8 cellular contexts compared by ENCODE assay signal in genomic region chr14:72893636-72894322, GRCh38. TPM values are rescaled to one million over a fixed set of nuclear protein-coding genes. Genes with fewer than 3 reads are reported as not detected.
A peak's percentile ranks its signal among the peaks of the same experiment; 100 is the strongest.
DNase-seq lines count a peak whose midpoint lies in the region; ATAC-seq, FAIRE-seq and TF ChIP-seq lines count a peak whose summit lies in the region.

DPF3 (minus strand) TSS chr14:72894101; CDS start chr14:72894088, 13 bp downstream.

- peak; percentile 42 for FAIRE-seq in H1 (lab: Jason Lieb, UNC)

- no peaks in the 10 kb centered on the region for H3K79me1 ChIP-seq in H1 (ENCODE audit: low read depth, low read length)

- no peak within 1 kb of the TSS for H3K56ac ChIP-seq in H1 (replicated peaks; ENCODE audit: insufficient read length, low read depth, low read length)

- no peak within 1 kb of the TSS for H3K18ac ChIP-seq in H1 (ENCODE audit: extremely low read depth, low read length)

- H4K20me1 ChIP-seq in H1 (replicated peaks in 1 of 2; ENCODE audit: control insufficient read depth in 1 of 2, insufficient read depth in 2 of 2, low read length in 2 of 2), result no peaks in the 10 kb centered on the region

- H3K27me3 ChIP-seq in CD4-positive, alpha-beta memory T cell (ENCODE audit: insufficient read depth, low read length), result peaks cover 9% of the 10 kb centered on the region
- peaks cover 20 to 59% (median 52%) of the 10 kb centered on the region in 4 experiments for H3K27me3 ChIP-seq in H1 (replicated peaks in 1 of 4; ENCODE audit: control insufficient read depth in 3 of 4, extremely low read depth in 1 of 4, insufficient read depth in 3 of 4, low read length in 3 of 4)

- no peak within 1 kb of the TSS for H4K5ac ChIP-seq in H1 (ENCODE audit: insufficient read length, low read depth, low read length)

- H3K4me3 ChIP-seq in CD4-positive, alpha-beta memory T cell (ENCODE audit: low read length in 2 of 2), result peak within 1 kb of the TSS; percentile 78 to 79
- peak within 1 kb of the TSS; percentile 58 to 83 (median 68) for H3K4me3 ChIP-seq in H1 (ENCODE audit: extremely low read depth in 1 of 4, insufficient read depth in 2 of 4, low read depth in 3 of 4, low read length in 4 of 4)

- DNase-seq in CD4-positive, alpha-beta memory T cell, result peak; percentile 88 to 93 (median 89)
- peak; percentile 82 for DNase-seq in HT-29 (ENCODE audit: low spot score)
- peak; percentile 56 for DNase-seq in NK-92 (lab: John Stamatoyannopoulos, UW; ENCODE audit: unreplicated experiment)
- peak; percentile 84 to 88 for DNase-seq in activated CD8-positive, alpha-beta memory T cell treated with anti-CD3 and anti-CD28 coated beads for 4 hours (ENCODE audit: low read depth in 2 of 2)
- DNase-seq in H1 (ENCODE audit: low read depth in 1 of 2, low spot score in 2 of 2), result peak; percentile 80 to 96
- DNase-seq in memory B cell (ENCODE audit: low spot score in 2 of 2), result peak; percentile 83 to 90
- DNase-seq in stimulated activated CD4-positive, alpha-beta T cell treated with anti-CD3 and anti-CD28 coated beads, TNF-alpha, amount 100 ng/mL, for 48 hours (ENCODE audit: low read depth in 3 of 3), result peak; percentile 83 to 90 (median 87)

- TF ChIP-seq RAD21 in H1 (IDR thresholded peaks at IDR 0.05 in 1 of 2, conservative IDR thresholded peaks at IDR 0.05 in 1 of 2; ENCODE audit: low read depth in 2 of 2, low read length in 2 of 2), result no peak

- H2BK15ac ChIP-seq in H1 (ENCODE audit: low read length), result no peak within 1 kb of the TSS

- peak within 1 kb of the TSS; percentile 93 to 99 for H3K4me2 ChIP-seq in H1 (ENCODE audit: insufficient read depth in 1 of 2, low read depth in 2 of 2, low read length in 2 of 2)

- no peaks in the 10 kb centered on the region for H3K9me3 Mint-ChIP-seq in CD4-positive, alpha-beta memory T cell
- H3K9me3 Mint-ChIP-seq in memory B cell, result no peaks in the 10 kb centered on the region

- peaks cover 0 to 10% of the 10 kb centered on the region in 2 donors for H3K36me3 Mint-ChIP-seq in CD4-positive, alpha-beta memory T cell
- no peaks in the 10 kb centered on the region for H3K36me3 Mint-ChIP-seq in memory B cell

- H3K9me3 ChIP-seq in CD4-positive, alpha-beta memory T cell (ENCODE audit: control insufficient read depth in 1 of 2, low read length in 2 of 2), result no peaks in the 10 kb centered on the region
- no peaks in the 10 kb centered on the region for H3K9me3 ChIP-seq in H1 (ENCODE audit: insufficient read depth in 2 of 2, low read depth in 1 of 2, low read length in 1 of 2)

- no peak for TF ChIP-seq EP300 in H1 (IDR thresholded peaks at IDR 0.05; ENCODE audit: borderline replicate concordance in 1 of 2, low read depth in 2 of 2, low read length in 2 of 2)

- peak within 1 kb of the TSS; percentile 33 for H3K27ac ChIP-seq in CD4-positive, alpha-beta memory T cell (ENCODE audit: low read depth, low read length)
- H3K27ac ChIP-seq in H1 (ENCODE audit: low read depth, low read length), result no peak within 1 kb of the TSS

- H3K27me3 Mint-ChIP-seq in CD4-positive, alpha-beta memory T cell, result peaks cover 26 to 39% of the 10 kb centered on the region in 2 donors
- H3K27me3 Mint-ChIP-seq in memory B cell, result no peaks in the 10 kb centered on the region

- no peak within 1 kb of the TSS for H3K4ac ChIP-seq in H1 (replicated peaks; ENCODE audit: insufficient read length, low read depth, low read length)

- 1% methylated on average over 27 of the region's 54 CpGs; no CpG with 5 or more reads in 1 of the 2 experiments for WGBS in H1 (ENCODE audit: extremely low coverage in 1 of 2, insufficient coverage in 1 of 2, insufficient read length in 1 of 2, insufficient replicate concordance in 2 of 2, low coverage in 1 of 2, low lambda C conversion rate in 2 of 2, missing lambda C conversion rate in 1 of 2), 2 experiments

- POLR2A ChIA-PET in CD4-positive, alpha-beta memory T cell (lab: Charles Lee; ENCODE audit: partially characterized antibody), result interaction anchor here (0.6 to 2.5 kb wide), 5 partner anchors 32 to 377 kb away, joined by 3 to 9 read pairs (median 4); partner anchors contain the start of gene DCAF4
- POLR2A ChIA-PET in H1 (lab: Charles Lee; ENCODE audit: partially characterized antibody), result interaction anchor here (0.7 to 1.5 kb wide), 3 partner anchors 18 to 183 kb away, joined by 3 to 7 read pairs (median 3); no protein-coding TSS in a partner anchor

- no peak for TF ChIP-seq POLR2A in H1 (IDR thresholded peaks at IDR 0.05; ENCODE audit: control extremely low read depth in 1 of 2, low read depth in 2 of 2, low read length in 2 of 2)

- H4K8ac ChIP-seq in H1 (ENCODE audit: extremely low read depth, insufficient read depth, low read length), result no peak within 1 kb of the TSS

- H3K36me3 ChIP-seq in CD4-positive, alpha-beta memory T cell (ENCODE audit: insufficient read depth, low read length), result no peaks in the 10 kb centered on the region
- H3K36me3 ChIP-seq in H1 (ENCODE audit: control insufficient read depth in 2 of 4, insufficient read depth in 4 of 4, low read length in 3 of 4), result no peaks in the 10 kb centered on the region

- H2AFZ ChIP-seq in H1 (ENCODE audit: low read length), result peak within 1 kb of the TSS; percentile 1; the same call in 1 of the 2 replicates

- ATAC-seq in GM21367 (IDR thresholded peaks at IDR 0.05; ENCODE audit: unreplicated experiment), result peak; percentile 92
- peak; percentile 96 for ATAC-seq in memory B cell (ENCODE audit: low read depth)

- H2BK5ac ChIP-seq in H1 (ENCODE audit: low read depth, low read length), result no peak within 1 kb of the TSS

- peak within 1 kb of the TSS; percentile 94 to 99 (median 96) for H3K4me3 Mint-ChIP-seq in CD4-positive, alpha-beta memory T cell
- H3K4me3 Mint-ChIP-seq in memory B cell, result peak within 1 kb of the TSS; percentile 94

- H3K14ac ChIP-seq in H1 (ENCODE audit: insufficient read length), result no peak within 1 kb of the TSS

- no peak within 1 kb of the TSS for H2AK5ac ChIP-seq in H1 (ENCODE audit: low read depth, low read length)

- no peak within 1 kb of the TSS for H2BK120ac ChIP-seq in H1 (replicated peaks; ENCODE audit: low read depth, low read length)

- H3K4me1 Mint-ChIP-seq in CD4-positive, alpha-beta memory T cell, result peaks cover 12 to 29% (median 22%) of the 10 kb centered on the region in 4 donors
- peaks cover 13% of the 10 kb centered on the region for H3K4me1 Mint-ChIP-seq in memory B cell

- peak within 1 kb of the TSS; percentile 79 to 91 (median 87) for H3K27ac Mint-ChIP-seq in CD4-positive, alpha-beta memory T cell
- peak within 1 kb of the TSS; percentile 70 for H3K27ac Mint-ChIP-seq in memory B cell

- no peak within 1 kb of the TSS for H2BK20ac ChIP-seq in H1 (ENCODE audit: low read length)

- CTCF ChIA-PET in CD4-positive, alpha-beta memory T cell (lab: Charles Lee; ENCODE audit: partially characterized antibody), result interaction anchor here (0.6 to 7.6 kb wide), 8 partner anchors 10 to 686 kb away, joined by 3 to 67 read pairs (median 4); no protein-coding TSS in a partner anchor
- CTCF ChIA-PET in H1 (lab: Charles Lee; ENCODE audit: partially characterized antibody), result interaction anchor here (0.6 to 2.0 kb wide), 9 partner anchors 9 to 380 kb away, joined by 3 to 9 read pairs (median 4); no protein-coding TSS in a partner anchor

- peaks cover 14% of the 10 kb centered on the region for H3K23me2 ChIP-seq in H1 (ENCODE audit: low read depth, low read length)

- H3K79me2 ChIP-seq in H1 (ENCODE audit: control insufficient read depth in 1 of 2, insufficient read depth in 2 of 2, low read length in 2 of 2), result no peaks in the 10 kb centered on the region

- H3K4me1 ChIP-seq in CD4-positive, alpha-beta memory T cell (ENCODE audit: insufficient read depth, low read length), result peaks cover 27% of the 10 kb centered on the region
- peaks cover 12 to 24% (median 14%) of the 10 kb centered on the region in 4 experiments for H3K4me1 ChIP-seq in H1 (replicated peaks in 1 of 4; ENCODE audit: control insufficient read depth in 3 of 4, insufficient read depth in 4 of 4, low read length in 3 of 4)

- TF ChIP-seq CTCF in H1 (IDR thresholded peaks at IDR 0.05; ENCODE audit: control extremely low read depth in 1 of 3, insufficient read depth in 1 of 3, low read depth in 1 of 3, low read length in 3 of 3), result no peak

- H3K23ac ChIP-seq in H1 (ENCODE audit: insufficient read length), result no peak within 1 kb of the TSS

- intact Hi-C loops in CD4-positive, alpha-beta memory T cell (cut with micrococcal nuclease), result loop anchor here (1.0 to 10.0 kb wide), 5 partner anchors 12 to 1571 kb away; partner anchors contain the start of genes DCAF4 and SIPA1L1

- no peak within 1 kb of the TSS for H4K91ac ChIP-seq in H1 (replicated peaks; ENCODE audit: insufficient read length, low read length)

- H3K9ac ChIP-seq in H1 (replicated peaks in 1 of 4; ENCODE audit: extremely low read depth in 1 of 4, low read depth in 3 of 4, low read length in 3 of 4), result no peak within 1 kb of the TSS; a peak in 1 of 7 replicates

- H2BK12ac ChIP-seq in H1 (ENCODE audit: low read depth, low read length), result no peak within 1 kb of the TSS

TF ChIP-seq in H1, 55 proteins besides CTCF, POLR2A, EP300 and RAD21 (continues in another document):
- TF ChIP-seq NRF1 (IDR thresholded peaks at IDR 0.05; ENCODE audit: low read depth, low read length) (no peak), BCL11A (IDR thresholded peaks at IDR 0.05; ENCODE audit: low read depth in 2 of 2, low read length in 2 of 2) (no peak), ZNF274 (IDR thresholded peaks at IDR 0.05; ENCODE audit: borderline replicate concordance, extremely low read depth, low read length) (no peak), SP4 (IDR thresholded peaks at IDR 0.05; ENCODE audit: low read length) (no peak), TAF1 (IDR thresholded peaks at IDR 0.05; ENCODE audit: low read depth, low read length) (0 out of 2 replicates have a peak, but pooled peaks have one; percentile 43), SIN3A (conservative IDR thresholded peaks at IDR 0.05 in 1 of 2, IDR thresholded peaks at IDR 0.05 in 1 of 2; ENCODE audit: low read depth in 1 of 2, low read length in 2 of 2) (peak; percentile 77 to 85; a peak in 3 of 4 replicates), HDAC2 (IDR thresholded peaks at IDR 0.05; ENCODE audit: borderline replicate concordance in 1 of 2, low read depth in 2 of 2, low read length in 2 of 2) (no peak)

RNA-seq across cellular contexts. Expression of gene DPF3, which starts in this region (rescaled TPM):
- under 1 TPM in 1 of 2 experiments, not detected in 1; 0.35 TPM for total RNA-seq in CD4-positive, alpha-beta memory T cell
- under 1 TPM in 1 of 2 donors, not detected in 1; 0.25 TPM for polyA plus RNA-seq in CD4-positive, alpha-beta memory T cell
- total RNA-seq in HT-29 (2014; rRNA removed; shearing (Covaris generic)), result not detected in 2 replicates
- total RNA-seq in H1 (2021; fragmentation: NEBNext Ultra II Directional; extraction: Animal tissue kit (Norgen Biotek cat#: 25700)), result 0.08 and 0.19 TPM in 2 replicates
- 0.03 TPM in 1 of 2 replicates, not detected in the other for polyA plus RNA-seq in H1 (2011; rRNA removed)
- 0.08 TPM for polyA plus RNA-seq in H1 (2011; cell fraction: cytosol; rRNA removed)
- 0.19 TPM for polyA plus RNA-seq in H1 (2011; cell fraction: nucleus; rRNA removed)
- 0.06 TPM in 1 of 4 replicates, not detected in the others for polyA plus RNA-seq in H1 (2012, experiment 1 of 2)
- not detected for polyA plus RNA-seq in H1 (2012, experiment 2 of 2)
- polyA plus RNA-seq in H1 (2013, experiment 1 of 2), result 0.16 TPM
- 0.07 TPM for polyA plus RNA-seq in H1 (2013, experiment 2 of 2)
- 0.22 and 0.49 TPM in 2 replicates for polyA minus RNA-seq in H1 (2011; rRNA and poly(A)+ RNA removed)
- not detected for polyA minus RNA-seq in H1 (2011; cell fraction: cytosol; rRNA and poly(A)+ RNA removed)
- 0.40 TPM for polyA minus RNA-seq in H1 (2011; cell fraction: nucleus; rRNA and poly(A)+ RNA removed)

Comparison
In these comparisons a context has a peak if more than half of its experiments do, and no peak if none do; other contexts are left out.
1. Peak in DNase-seq, H3K4me3 ChIP-seq and H3K27ac ChIP-seq in CD4-positive, alpha-beta memory T cell; RNA of the gene not detected or under 1 TPM.
2. Peak in DNase-seq in HT-29; RNA of the gene not detected or under 1 TPM.
3. Peak in DNase-seq, H3K4me3 ChIP-seq and H3K4me2 ChIP-seq in H1; RNA of the gene not detected or under 1 TPM.